In the genomic region with DNA sequence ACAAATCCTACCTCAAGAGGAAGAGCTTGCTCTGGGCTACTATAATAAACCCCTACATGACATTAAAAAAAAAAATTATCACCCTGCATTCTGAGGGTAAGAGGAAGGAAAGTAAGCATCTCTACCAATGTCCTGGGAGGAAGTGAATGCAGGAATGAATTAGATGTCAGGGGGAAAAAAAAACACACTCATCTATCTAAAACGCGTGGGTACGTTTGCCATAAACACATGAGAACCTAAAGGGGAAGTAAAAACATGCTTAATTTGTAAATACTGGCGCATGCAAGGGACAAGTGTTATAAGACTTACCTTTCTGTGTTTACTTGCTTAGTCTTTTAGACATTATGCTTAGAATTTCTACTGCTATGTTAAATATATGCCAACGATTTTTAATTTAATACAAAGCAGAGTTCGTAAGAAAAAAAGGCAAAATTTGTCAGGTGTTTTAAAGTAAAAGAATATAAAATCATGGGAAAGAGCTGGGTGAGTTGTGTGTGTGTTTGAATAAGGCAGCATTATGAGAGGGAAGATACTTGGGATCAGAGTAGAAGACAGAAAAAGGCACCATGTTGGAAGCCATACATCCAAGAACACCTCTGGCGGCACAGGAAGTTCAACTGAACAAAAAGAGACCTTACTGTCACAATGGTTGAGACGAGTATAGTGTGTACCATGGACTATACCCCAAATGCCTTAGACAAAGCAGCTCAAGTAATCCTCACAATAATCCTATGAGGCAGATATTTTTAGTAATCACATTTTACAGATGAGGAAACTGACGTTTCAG, we compare ENCODE assay signal across 8 cellular contexts. TPM values are rescaled to one million over a fixed set of nuclear protein-coding genes. Genes with fewer than 3 reads are reported as not detected.
DNase-seq lines count a peak whose midpoint lies in the region; ATAC-seq and TF ChIP-seq lines count a peak whose summit lies in the region.

No MANE protein-coding gene starts in this region.

- WGBS in testis, 2 donors: 54 to 63% methylated on average over 9 of the region's 9 CpGs

- H3K4me3 ChIP-seq in naive thymus-derived CD4-positive, alpha-beta T cell (ENCODE audit: low read length): peak overlapping the region; percentile 99
- peak overlapping the region in 1 of 2 donors; percentile 78 for H3K4me3 ChIP-seq in testis

- no peak for TF ChIP-seq POLR2A in testis (IDR thresholded peaks at IDR 0.05)

- H3K9me3 ChIP-seq in naive thymus-derived CD4-positive, alpha-beta T cell (ENCODE audit: control insufficient read depth in 2 of 3, low read length in 3 of 3): no peaks in the 10 kb centered on the region
- no peaks in the 10 kb centered on the region for H3K9me3 ChIP-seq in testis

- no peaks in the 10 kb centered on the region for H3K27me3 ChIP-seq in naive thymus-derived CD4-positive, alpha-beta T cell (ENCODE audit: control insufficient read depth in 2 of 2, insufficient read depth in 2 of 2, low read length in 2 of 2)
- H3K27me3 ChIP-seq in testis: no peaks in the 10 kb centered on the region

- TF ChIP-seq CTCF in Calu3 (IDR thresholded peaks at IDR 0.05; ENCODE audit: unreplicated experiment) (no peak), HFFc6 (IDR thresholded peaks at IDR 0.05) (no peak), testis (IDR thresholded peaks at IDR 0.05) (no peak)
- no peak for TF ChIP-seq CTCF in activated CD8-positive, alpha-beta T cell treated with anti-CD3 and anti-CD28 coated beads for 36 hours (IDR thresholded peaks at IDR 0.05)

- DNase-seq in Calu3 (no peak), HFFc6 (no peak), kidney tubule cell (ENCODE audit: low spot score) (no peak), NCI-H1417 treated with DMSO at 0.1 percent for 48 hours (lab: John Stamatoyannopoulos, UW) (no peak), testis (no peak)
- no peak for DNase-seq in activated CD8-positive, alpha-beta T cell treated with anti-CD3 and anti-CD28 coated beads for 36 hours
- DNase-seq in naive thymus-derived CD4-positive, alpha-beta T cell: no peak
- DNase-seq in activated CD4-positive, alpha-beta T cell treated with anti-CD3 and anti-CD28 coated beads for 4 hours: no peak

- POLR2A ChIA-PET in activated CD8-positive, alpha-beta T cell treated with anti-CD3 and anti-CD28 coated beads for 36 hours (lab: Charles Lee): interaction anchor here (1.0 to 2.5 kb wide), 3 partner anchors 9 to 62 kb away, joined by 3 to 10 read pairs (median 3); a partner anchor contains a TSS
- POLR2A ChIA-PET in naive thymus-derived CD4-positive, alpha-beta T cell (lab: Charles Lee): no interaction called here

- intact Hi-C loops in Calu3 (cut with micrococcal nuclease; ENCODE audit: unreplicated experiment) (no loop called here), testis (cut with DNase I; ENCODE audit: low total_unique reads) (no loop called here)
- intact Hi-C loops in activated CD8-positive, alpha-beta T cell treated with anti-CD3 and anti-CD28 coated beads for 36 hours (cut with micrococcal nuclease): no loop called here
- intact Hi-C loops in naive thymus-derived CD4-positive, alpha-beta T cell (cut with micrococcal nuclease): loop anchor here (5.0 kb wide), 3 partner anchors 427 to 1388 kb away; a partner anchor contains a TSS

- TSS peak; percentile 45 for BruUV-seq in Calu3 (replicated peaks; lab: Mats Ljungman, UMichigan)

- H3K27ac Mint-ChIP-seq in Calu3 (ENCODE audit: unreplicated experiment) (peak overlapping the region; percentile 24), HFFc6 (no peak overlapping the region)
- peak overlapping the region; percentile 23 for H3K27ac Mint-ChIP-seq in activated CD8-positive, alpha-beta T cell treated with anti-CD3 and anti-CD28 coated beads for 36 hours
- H3K27ac Mint-ChIP-seq in naive thymus-derived CD4-positive, alpha-beta T cell: peak overlapping the region; percentile 44 to 93 (median 77)

- H3K4me3 Mint-ChIP-seq in Calu3 (ENCODE audit: low read depth, unreplicated experiment) (no peak overlapping the region), HFFc6 (peak overlapping the region; percentile 90; the same call in 1 of the 2 replicates)
- H3K4me3 Mint-ChIP-seq in activated CD8-positive, alpha-beta T cell treated with anti-CD3 and anti-CD28 coated beads for 36 hours: peak overlapping the region; percentile 91
- H3K4me3 Mint-ChIP-seq in naive thymus-derived CD4-positive, alpha-beta T cell: peak overlapping the region in 7 of 10 donors; percentile 88 to 97 (median 93)

- CTCF ChIA-PET in Calu3 (lab: Charles Lee): no interaction called here
- CTCF ChIA-PET in activated CD8-positive, alpha-beta T cell treated with anti-CD3 and anti-CD28 coated beads for 36 hours (lab: Charles Lee): interaction anchor here (1.2 kb wide), 1 partner anchor 59 kb away, joined by 4 read pairs; no protein-coding TSS in a partner anchor
- CTCF ChIA-PET in naive thymus-derived CD4-positive, alpha-beta T cell (lab: Charles Lee): no interaction called here

- H3K4me1 Mint-ChIP-seq in Calu3 (ENCODE audit: low read depth, unreplicated experiment) (peaks cover 13% of the 10 kb centered on the region), HFFc6 (ENCODE audit: low read depth) (peaks cover 38% of the 10 kb centered on the region)
- H3K4me1 Mint-ChIP-seq in activated CD8-positive, alpha-beta T cell treated with anti-CD3 and anti-CD28 coated beads for 36 hours (ENCODE audit: low read depth): peaks cover 38% of the 10 kb centered on the region
- peaks cover 20 to 47% (median 39%) of the 10 kb centered on the region in 7 donors for H3K4me1 Mint-ChIP-seq in naive thymus-derived CD4-positive, alpha-beta T cell

- H3K27ac ChIP-seq in naive thymus-derived CD4-positive, alpha-beta T cell (ENCODE audit: low read depth, low read length): no peak overlapping the region
- peak overlapping the region in 1 of 2 donors; percentile 89 for H3K27ac ChIP-seq in testis

- H3K4me1 ChIP-seq in naive thymus-derived CD4-positive, alpha-beta T cell (ENCODE audit: control insufficient read depth in 2 of 2, insufficient read depth in 2 of 2, low read length in 2 of 2): peaks cover 14 to 18% of the 10 kb centered on the region in 2 donors
- H3K4me1 ChIP-seq in testis: peaks cover 16% of the 10 kb centered on the region

- H3K27me3 Mint-ChIP-seq in Calu3 (ENCODE audit: unreplicated experiment) (no peaks in the 10 kb centered on the region), HFFc6 (ENCODE audit: insufficient read depth) (no peaks in the 10 kb centered on the region)
- no peaks in the 10 kb centered on the region for H3K27me3 Mint-ChIP-seq in activated CD8-positive, alpha-beta T cell treated with anti-CD3 and anti-CD28 coated beads for 36 hours
- peaks cover 0 to 4% (median 0%) of the 10 kb centered on the region in 5 donors for H3K27me3 Mint-ChIP-seq in naive thymus-derived CD4-positive, alpha-beta T cell

- H3K9me3 Mint-ChIP-seq in Calu3 (ENCODE audit: low read depth, unreplicated experiment): no peaks in the 10 kb centered on the region
- H3K9me3 Mint-ChIP-seq in HFFc6: no peaks in the 10 kb centered on the region
- H3K9me3 Mint-ChIP-seq in activated CD8-positive, alpha-beta T cell treated with anti-CD3 and anti-CD28 coated beads for 36 hours: peaks cover 1% of the 10 kb centered on the region
- H3K9me3 Mint-ChIP-seq in naive thymus-derived CD4-positive, alpha-beta T cell: peaks cover 0 to 4% (median 0%) of the 10 kb centered on the region in 11 donors

- no peak for ATAC-seq in activated CD8-positive, alpha-beta T cell treated with anti-CD3 and anti-CD28 coated beads for 36 hours
- no peak for ATAC-seq in naive thymus-derived CD4-positive, alpha-beta T cell

- H3K36me3 ChIP-seq in naive thymus-derived CD4-positive, alpha-beta T cell (ENCODE audit: control insufficient read depth in 2 of 3, insufficient read depth in 3 of 3, low read length in 3 of 3): peaks cover 0 to 5% (median 0%) of the 10 kb centered on the region in 3 experiments
- no peaks in the 10 kb centered on the region for H3K36me3 ChIP-seq in testis (ENCODE audit: low read depth, missing control alignments)

- H3K36me3 Mint-ChIP-seq in Calu3 (ENCODE audit: insufficient read depth, unreplicated experiment) (peaks cover 10% of the 10 kb centered on the region), HFFc6 (ENCODE audit: low read depth) (0 out of 2 replicates have a peak, but pooled peaks cover 10% of the 10 kb centered on the region)
- H3K36me3 Mint-ChIP-seq in activated CD8-positive, alpha-beta T cell treated with anti-CD3 and anti-CD28 coated beads for 36 hours (ENCODE audit: low read depth): peaks cover 25% of the 10 kb centered on the region
- peaks cover 0 to 26% (median 3%) of the 10 kb centered on the region in 5 donors for H3K36me3 Mint-ChIP-seq in naive thymus-derived CD4-positive, alpha-beta T cell

RNA-seq across cellular contexts. Expression of a gene that starts 1.5 kb away (rescaled TPM):
- total RNA-seq in Calu3 (2022) (9.4 and 10.4 TPM in 2 replicates), testis (10 to 100 TPM; 30.9 to 40.1 TPM)
- total RNA-seq in HFFc6 (2021; fragmentation: NEBNext Ultra II Directional; extraction: Animal tissue kit (Norgen Biotek cat#: 25700)): 1 to 10 TPM; 5.7 to 7.0 (median 6.6) TPM
- 10 to 100 TPM; 25.0 to 25.4 TPM for total RNA-seq in activated CD8-positive, alpha-beta T cell treated with anti-CD3 and anti-CD28 coated beads for 36 hours
- 10 to 100 TPM in 1 of 5 experiments, 1 to 10 TPM in 4; 5.5 to 18.6 (median 7.0) TPM for total RNA-seq in naive thymus-derived CD4-positive, alpha-beta T cell
- 1 to 10 TPM; 2.4 to 3.1 TPM for polyA plus RNA-seq in naive thymus-derived CD4-positive, alpha-beta T cell
- 16.9 TPM for polyA plus RNA-seq in testis (ENCODE audit: insufficient read depth, low read depth, low replicate concordance)

RNA-seq across cellular contexts. Expression of a gene that starts 1.8 kb away (rescaled TPM):
- total RNA-seq in Calu3 (2022) (0.52 and 1.1 TPM in 2 replicates), testis (10 to 100 TPM in 1 of 2 donors, 1 to 10 TPM in 1; 9.2 to 22.6 TPM)
- total RNA-seq in HFFc6 (2021; fragmentation: NEBNext Ultra II Directional; extraction: Animal tissue kit (Norgen Biotek cat#: 25700)): 1 to 10 TPM in 5 of 6 experiments, under 1 TPM in 1; 0.83 to 1.7 (median 1.3) TPM
- under 1 TPM; 0.11 to 0.56 TPM for total RNA-seq in activated CD8-positive, alpha-beta T cell treated with anti-CD3 and anti-CD28 coated beads for 36 hours
- total RNA-seq in naive thymus-derived CD4-positive, alpha-beta T cell: under 1 TPM in 3 of 5 experiments, not detected in 2; 0.27 to 0.46 (median 0.42) TPM
- not detected for polyA plus RNA-seq in naive thymus-derived CD4-positive, alpha-beta T cell
- polyA plus RNA-seq in testis (ENCODE audit: insufficient read depth, low read depth, low replicate concordance): 31.3 TPM

RNA-seq across cellular contexts. Expression of a gene that starts 48.0 kb away (rescaled TPM):
- total RNA-seq in Calu3 (2022) (1.2 and 1.6 TPM in 2 replicates), testis (10 to 100 TPM in 1 of 2 donors, 1 to 10 TPM in 1; 5.2 to 11.3 TPM)
- total RNA-seq in HFFc6 (2021; fragmentation: NEBNext Ultra II Directional; extraction: Animal tissue kit (Norgen Biotek cat#: 25700)): under 1 TPM in 3 of 6 experiments, not detected in 3; 0.09 to 0.33 (median 0.25) TPM
- under 1 TPM; 0.27 to 0.41 TPM for total RNA-seq in activated CD8-positive, alpha-beta T cell treated with anti-CD3 and anti-CD28 coated beads for 36 hours
- 1 to 10 TPM in 1 of 5 experiments, under 1 TPM in 4; 0.32 to 1.1 (median 0.56) TPM for total RNA-seq in naive thymus-derived CD4-positive, alpha-beta T cell
- polyA plus RNA-seq in naive thymus-derived CD4-positive, alpha-beta T cell: not detected
- polyA plus RNA-seq in testis (ENCODE audit: insufficient read depth, low read depth, low replicate concordance): 18.0 TPM

RNA-seq across cellular contexts. Expression of a gene that starts 54.5 kb away (rescaled TPM):
- 14.2 and 14.7 TPM in 2 replicates for total RNA-seq in Calu3 (2022)
- 10 to 100 TPM in 5 of 6 experiments, 1 to 10 TPM in 1; 9.3 to 15.0 (median 10.3) TPM for total RNA-seq in HFFc6 (2021; fragmentation: NEBNext Ultra II Directional; extraction: Animal tissue kit (Norgen Biotek cat#: 25700))
- 10 to 100 TPM; 19.1 to 20.5 TPM for total RNA-seq in activated CD8-positive, alpha-beta T cell treated with anti-CD3 and anti-CD28 coated beads for 36 hours
- total RNA-seq in naive thymus-derived CD4-positive, alpha-beta T cell: 10 to 100 TPM in 3 of 5 experiments, 1 to 10 TPM in 2; 7.1 to 13.4 (median 11.5) TPM
- polyA plus RNA-seq in naive thymus-derived CD4-positive, alpha-beta T cell: 1 to 10 TPM; 5.6 to 9.5 TPM
- 10 to 100 TPM; 52.8 to 64.1 TPM for total RNA-seq in testis
- polyA plus RNA-seq in testis (ENCODE audit: insufficient read depth, low read depth, low replicate concordance): 101 TPM

RNA-seq across cellular contexts. Expression of a gene that starts 54.7 kb away (rescaled TPM):
- total RNA-seq in Calu3 (2022) (21.7 and 22.9 TPM in 2 replicates), testis (100 to 1,000 TPM; 127 to 162 TPM)
- total RNA-seq in HFFc6 (2021; fragmentation: NEBNext Ultra II Directional; extraction: Animal tissue kit (Norgen Biotek cat#: 25700)): 10 to 100 TPM; 21.7 to 39.0 (median 27.5) TPM
- total RNA-seq in activated CD8-positive, alpha-beta T cell treated with anti-CD3 and anti-CD28 coated beads for 36 hours: 10 to 100 TPM; 14.2 to 15.3 TPM
- total RNA-seq in naive thymus-derived CD4-positive, alpha-beta T cell: 10 to 100 TPM in 2 of 5 experiments, 1 to 10 TPM in 3; 6.9 to 15.3 (median 9.4) TPM
- polyA plus RNA-seq in naive thymus-derived CD4-positive, alpha-beta T cell: under 1 TPM in 1 of 2 donors, not detected in 1; 0.39 TPM
- 108 TPM for polyA plus RNA-seq in testis (ENCODE audit: insufficient read depth, low read depth, low replicate concordance)

Comparison
In these comparisons a context has a peak if more than half of its experiments do, and no peak if none do; other contexts are left out.
1. intact Hi-C loops: an anchor here in naive thymus-derived CD4-positive, alpha-beta T cell (5.0 kb wide); none called in Calu3, activated CD8-positive, alpha-beta T cell treated with anti-CD3 and anti-CD28 coated beads for 36 hours and testis.